ENCODE assay signal across 1 cellular context in genomic region chr16:77434365-77435239, GRCh38.
TF ChIP-seq lines count a peak whose summit lies in the region.

Gene ADAMTS18, minus strand, starts transcription at chr16:77435034. Its CDS starts 339 bp downstream, at chr16:77434695.

TF ChIP-seq in WTC11, 78 proteins besides CTCF, POLR2A, EP300 and RAD21 (continued from another document):
- TF ChIP-seq ATF6 (CRISPR knock-in tag; IDR thresholded peaks at IDR 0.05): no peak
- peak; percentile 38; the same call in 1 of the 2 replicates for TF ChIP-seq FOXP1 (CRISPR knock-in tag; IDR thresholded peaks at IDR 0.05; ENCODE audit: borderline replicate concordance)
- TF ChIP-seq ZNF219 (CRISPR knock-in tag; IDR thresholded peaks at IDR 0.05; ENCODE audit: borderline replicate concordance): 0 out of 2 replicates have a peak, but pooled peaks have one; percentile 52
